10 cellular contexts compared by ENCODE assay signal in genomic region chr1:64915381-64916274, GRCh38. TPM values are rescaled to one million over a fixed set of nuclear protein-coding genes. Genes with fewer than 3 reads are reported as not detected.
DNase-seq lines count a peak whose midpoint lies in the region; ATAC-seq, FAIRE-seq and TF ChIP-seq lines count a peak whose summit lies in the region.
"Had no signal": no experiment of that assay in that cellular context is flagged by ENCODE, and none has a peak within 500 bp of the region (broad histone marks: within the 10 kb centered on the region; RNA-seq: fewer than 3 reads in every experiment).

No MANE protein-coding gene starts in this region.

- H3K4me2 ChIP-seq in A549: peak overlapping the region; percentile 95
- H3K4me2 ChIP-seq in IMR-90 (ENCODE audit: low read depth, low read length): peak overlapping the region; percentile 13; the same call in 1 of the 2 replicates
- no peak overlapping the region for H3K4me2 ChIP-seq in mammary epithelial cell (ENCODE audit: insufficient read depth, low read depth, low read length)

- no peak overlapping the region for H3K18ac ChIP-seq in IMR-90 (ENCODE audit: low read depth, low read length)

- H3K4me1 ChIP-seq in A549 (peaks cover 84% of the 10 kb centered on the region), IMR-90 (ENCODE audit: control insufficient read depth, insufficient read depth, low read length) (peaks cover 18% of the 10 kb centered on the region), mammary epithelial cell (ENCODE audit: insufficient read depth, low read length) (peaks cover 35% of the 10 kb centered on the region), right lobe of liver (peaks cover 0 to 72% (median 22%) of the 10 kb centered on the region in 4 donors)

- TF ChIP-seq RAD21 in A549 (conservative IDR thresholded peaks at IDR 0.05 in 1 of 2, IDR thresholded peaks at IDR 0.05 in 1 of 2) (peak; percentile 30 to 47; a peak in 2 of 5 replicates), IMR-90 (IDR thresholded peaks at IDR 0.05; ENCODE audit: low read length) (no peak)

- ATAC-seq in A549: peak; percentile 79 to 85
- ATAC-seq in IMR-90 (ENCODE audit: low read depth): peak; percentile 63
- ATAC-seq in right lobe of liver: peak; percentile 86 to 91 (median 90)
- ATAC-seq in GM19328 (IDR thresholded peaks at IDR 0.05; ENCODE audit: unreplicated experiment): no peak
- no peak for ATAC-seq in GM18868 (IDR thresholded peaks at IDR 0.05; ENCODE audit: unreplicated experiment)

- intact Hi-C loops in IMR-90 (cut with micrococcal nuclease) (loop anchor here (2.0 kb wide), 2 partner anchors 17 to 49 kb away; no protein-coding TSS in a partner anchor), mammary epithelial cell (cut with micrococcal nuclease) (loop anchor here (5.0 kb wide), 1 partner anchor 52 kb away; the partner anchor contains the start of gene JAK1), right lobe of liver (cut with DNase I) (no loop called here)

- 0 out of 2 replicates have a peak overlapping the region, but pooled peaks have one; percentile 30 for H2BK120ac ChIP-seq in IMR-90 (ENCODE audit: low read depth, low read length)

- H2AFZ ChIP-seq in IMR-90 (replicated peaks; ENCODE audit: low read length, poor library complexity) (peak overlapping the region; percentile 56), mammary epithelial cell (ENCODE audit: low read depth, low read length) (no peak overlapping the region)

- H4K5ac ChIP-seq in IMR-90 (ENCODE audit: low read depth, low read length): no peak overlapping the region

- dilution Hi-C loops in IMR-90 (cut with HindIII; ENCODE audit: low sequenced_read_pairs, unreplicated experiment) (no loop called here), mammary epithelial cell (cut with HindIII; ENCODE audit: low sequenced_read_pairs) (no loop called here)

- 0 out of 3 replicates have a peak overlapping the region, but pooled peaks have one; percentile 52 for H2BK15ac ChIP-seq in IMR-90 (ENCODE audit: low read depth, low read length)

- peak; percentile 81 to 96 for DNase-seq in A549 (ENCODE audit: low read depth in 1 of 2, low spot score in 1 of 2)
- peak; percentile 94 for DNase-seq in IMR-90
- peak; percentile 85 for DNase-seq in mammary epithelial cell
- DNase-seq in right lobe of liver: peak; percentile 45 to 82 (median 73)
- no peak for DNase-seq in NCI-H748 (lab: John Stamatoyannopoulos, UW; ENCODE audit: unreplicated experiment)
- no peak for DNase-seq in GM10248 (ENCODE audit: extremely low spot score)
- DNase-seq: midbrain had no signal

- TF ChIP-seq CTCF in A549 (IDR thresholded peaks at IDR 0.05) (no peak), IMR-90 (conservative IDR thresholded peaks at IDR 0.05; ENCODE audit: low read depth, low read length) (no peak), mammary epithelial cell (conservative IDR thresholded peaks at IDR 0.05 in 1 of 2, IDR thresholded peaks at IDR 0.05 in 1 of 2; ENCODE audit: extremely low read depth in 1 of 2, insufficient read depth in 1 of 2, low read depth in 1 of 2, low read length in 2 of 2) (no peak), right lobe of liver (IDR thresholded peaks at IDR 0.05) (no peak), GM10248 (IDR thresholded peaks at IDR 0.05; ENCODE audit: control extremely low read depth, extremely low read depth, low read depth, missing control alignments) (no peak)

- no peak overlapping the region for H2AK9ac ChIP-seq in IMR-90 (replicated peaks; ENCODE audit: low read depth, low read length, poor library complexity)

- TF ChIP-seq POLR2A in A549 (IDR thresholded peaks at IDR 0.05; ENCODE audit: low read length) (no peak), IMR-90 (IDR thresholded peaks at IDR 0.05; ENCODE audit: low read depth, low read length) (no peak; the same call in 1 of the 2 replicates), right lobe of liver (IDR thresholded peaks at IDR 0.05) (no peak)

- no peak overlapping the region for H4K91ac ChIP-seq in IMR-90 (ENCODE audit: insufficient read depth, low read depth, low read length)

- H2BK20ac ChIP-seq in IMR-90 (ENCODE audit: low read depth, low read length): peak overlapping the region; percentile 14; the same call in 1 of the 2 replicates

- H4K20me1 ChIP-seq in IMR-90 (ENCODE audit: insufficient read depth, low read length): peaks cover 54% of the 10 kb centered on the region
- H4K20me1 ChIP-seq in mammary epithelial cell (ENCODE audit: insufficient read depth, low read length): no peaks in the 10 kb centered on the region

- no peak overlapping the region for H3K9ac ChIP-seq in IMR-90 (ENCODE audit: low read depth, low read length)
- no peak overlapping the region for H3K9ac ChIP-seq in mammary epithelial cell (ENCODE audit: insufficient read depth, low read length)

- POLR2A ChIA-PET in A549 (lab: Yijun Ruan, JAX): interaction anchor here (1.4 kb wide), 1 partner anchor 17 kb away, joined by 12 read pairs; no protein-coding TSS in a partner anchor
- POLR2A ChIA-PET in IMR-90 (lab: Charles Lee; ENCODE audit: unreplicated experiment): no interaction called here
- POLR2A ChIA-PET in GM10248 (lab: Yijun Ruan, JAX): no interaction called here

- peaks cover 22 to 75% of the 10 kb centered on the region in 2 experiments for H3K79me1 ChIP-seq in IMR-90 (ENCODE audit: low read depth in 1 of 2, low read length in 2 of 2)

- no peak overlapping the region for H3K56ac ChIP-seq in IMR-90 (ENCODE audit: extremely low read depth, insufficient read depth, low read length)

- H3K9me3 ChIP-seq in A549: no peaks in the 10 kb centered on the region
- H3K9me3 ChIP-seq in IMR-90 (ENCODE audit: control insufficient read depth, insufficient read depth, low read length): no peaks in the 10 kb centered on the region
- H3K9me3 ChIP-seq in mammary epithelial cell (replicated peaks; ENCODE audit: insufficient read depth, low read length): no peaks in the 10 kb centered on the region
- no peaks in the 10 kb centered on the region for H3K9me3 ChIP-seq in right lobe of liver
- H3K9me3 ChIP-seq: ascending aorta had no signal

- CTCF ChIA-PET in A549 (lab: Yijun Ruan, JAX) (interaction anchor here (0.8 to 1.7 kb wide), 4 partner anchors 17 to 51 kb away, joined by 3 to 4 read pairs (median 4); partner anchors contain the start of gene JAK1), IMR-90 (lab: Yijun Ruan, JAX) (interaction anchor here (0.6 kb wide), 1 partner anchor 13 kb away, joined by 3 read pairs; no protein-coding TSS in a partner anchor), mammary epithelial cell (lab: Charles Lee; ENCODE audit: low non-redundant PET) (no interaction called here), GM10248 (lab: Yijun Ruan, JAX) (interaction anchor here (1.2 to 9.8 kb wide), 5 partner anchors 11 to 33 kb away, joined by 3 to 48 read pairs (median 3); no protein-coding TSS in a partner anchor)

- H3K9me1 ChIP-seq in IMR-90 (ENCODE audit: insufficient read depth, low read length): peaks cover 23% of the 10 kb centered on the region

- H3K79me2 ChIP-seq in mammary epithelial cell (ENCODE audit: insufficient read depth, low read length): peaks cover 73% of the 10 kb centered on the region

- peak overlapping the region; percentile 80; the same call in 1 of the 2 replicates for H2AK5ac ChIP-seq in IMR-90 (ENCODE audit: low read depth, low read length)

- peak overlapping the region; percentile 83 to 93 for H3K27ac ChIP-seq in A549
- no peak overlapping the region for H3K27ac ChIP-seq in IMR-90 (ENCODE audit: insufficient read depth, low read length)
- H3K27ac ChIP-seq in mammary epithelial cell (ENCODE audit: insufficient read depth, low read depth, low read length): peak overlapping the region; percentile 45
- H3K27ac ChIP-seq in right lobe of liver: peak overlapping the region; percentile 31 to 74 (median 56)
- H3K27ac ChIP-seq: ascending aorta had no signal

- WGBS in A549 (ENCODE audit: missing lambda C conversion rate): 7% methylated on average over 8 of the region's 9 CpGs
- no CpG with 5 or more reads among the region's 9 CpGs for WGBS in IMR-90 (ENCODE audit: extremely low coverage in 2 of 2, insufficient read length in 1 of 2), 2 experiments
- 56% methylated on average over 9 of the region's 9 CpGs for WGBS in mammary epithelial cell (ENCODE audit: low coverage, missing lambda C conversion rate)
- WGBS in right lobe of liver (ENCODE audit: insufficient coverage, low coverage, low lambda C conversion rate, missing lambda C conversion rate): 45% methylated on average over 9 of the region's 9 CpGs

- no peaks in the 10 kb centered on the region for H3K36me3 ChIP-seq in IMR-90 (ENCODE audit: control insufficient read depth, insufficient read depth, low read length)
- H3K36me3 ChIP-seq in mammary epithelial cell (ENCODE audit: insufficient read depth, low read length): no peaks in the 10 kb centered on the region
- no peaks in the 10 kb centered on the region for H3K36me3 ChIP-seq in right lobe of liver
- H3K36me3 ChIP-seq: ascending aorta had no signal

- in situ Hi-C loops in IMR-90 (cut with MboI; ENCODE audit: low sequenced_read_pairs): no loop called here
- in situ Hi-C loops in mammary epithelial cell (cut with MboI; ENCODE audit: low sequenced_read_pairs in 2 of 2): no loop called here

- peak; percentile 46 for FAIRE-seq in A549 (lab: Jason Lieb, UNC)

- H3K14ac ChIP-seq in IMR-90 (replicated peaks; ENCODE audit: low read depth, low read length): 0 out of 2 replicates have a peak overlapping the region, but pooled peaks have one; percentile 1

- peak; percentile 90 to 92; a peak in 4 of 5 replicates for TF ChIP-seq EP300 in A549 (IDR thresholded peaks at IDR 0.05)

- H4K8ac ChIP-seq in IMR-90 (ENCODE audit: low read depth in 2 of 2, low read length in 2 of 2): no peak overlapping the region

- peak overlapping the region; percentile 31; the same call in 1 of the 2 replicates for H3K4ac ChIP-seq in IMR-90 (ENCODE audit: low read depth, low read length)

- peak overlapping the region; percentile 21; the same call in 2 of the 3 replicates for H3K4me3 ChIP-seq in A549
- H3K4me3 ChIP-seq in IMR-90 (ENCODE audit: insufficient read depth, low read depth, low read length): no peak overlapping the region
- no peak overlapping the region for H3K4me3 ChIP-seq in mammary epithelial cell (replicated peaks in 1 of 3; ENCODE audit: insufficient read depth in 1 of 3, low read depth in 2 of 3, low read length in 3 of 3)
- H3K4me3 ChIP-seq in right lobe of liver: no peak overlapping the region
- H3K4me3 ChIP-seq: ascending aorta had no signal

- no peak overlapping the region for H2BK5ac ChIP-seq in IMR-90 (ENCODE audit: low read depth, low read length, poor library complexity, severe bottlenecking)

- BruUV-seq in IMR-90 (replicated peaks; lab: Mats Ljungman, UMichigan) (no TSS peak), mammary epithelial cell (replicated peaks; lab: Mats Ljungman, UMichigan) (no TSS peak)

- H3K27me3 ChIP-seq in IMR-90 (ENCODE audit: control insufficient read depth, insufficient read depth, low read length): no peaks in the 10 kb centered on the region
- no peaks in the 10 kb centered on the region for H3K27me3 ChIP-seq in mammary epithelial cell (ENCODE audit: insufficient read depth, low read length)
- no peaks in the 10 kb centered on the region for H3K27me3 ChIP-seq in right lobe of liver
- H3K27me3 ChIP-seq: ascending aorta had no signal

- H3K23ac ChIP-seq in IMR-90 (ENCODE audit: low read depth, low read length): peak overlapping the region; percentile 64; the same call in 1 of the 2 replicates

RNA-seq across cellular contexts. Expression of gene JAK1, which starts 50.7 kb away (rescaled TPM):
- polyA plus RNA-seq in A549 (2011; rRNA removed) (156 and 159 TPM in 2 replicates), A549 (2017; fragmentation: RNase III; extraction: RNeasy Plus Mini Kit Qiagen cat#74134 plus additional on column Dnase treatment) (110 to 123 TPM (median 114 TPM) in 3 replicates), IMR-90 (2012; rRNA removed) (61.6 and 76.9 TPM in 2 replicates), mammary epithelial cell (41.4 TPM)
- 70.5 and 85.3 TPM in 2 replicates for polyA plus RNA-seq in A549 (2012; cell fraction: cytosol; rRNA removed)
- 54.7 and 109 TPM in 2 replicates for polyA plus RNA-seq in A549 (2012; cell fraction: nucleus; rRNA removed)
- 197 and 200 TPM in 2 replicates for polyA minus RNA-seq in A549 (2011; rRNA and poly(A)+ RNA removed)
- total RNA-seq in IMR-90 (2012; rRNA removed) (101 and 103 TPM in 2 replicates), mammary epithelial cell (100 to 1,000 TPM in 1 of 2 donors, 10 to 100 TPM in 1; 74.9 to 125 TPM), right lobe of liver (10 to 100 TPM; 48.0 to 71.6 (median 66.5) TPM)
- 27.1 and 56.2 TPM in 2 replicates for polyA plus RNA-seq in IMR-90 (2012; cell fraction: cytosol; rRNA removed)
- polyA plus RNA-seq in IMR-90 (2012; cell fraction: nucleus; rRNA removed; ENCODE audit: low replicate concordance): 24.6 and 68.2 TPM in 2 replicates
- 87.6 TPM for polyA minus RNA-seq in mammary epithelial cell

Comparison
In these comparisons a context has a peak if more than half of its experiments do, and no peak if none do; other contexts are left out.
1. ATAC-seq: peak in A549 (2 of 2), IMR-90 (single experiment) and right lobe of liver (4 of 4); none in GM19328 (single experiment) and GM18868 (single experiment).
2. DNase-seq: peak in A549 (2 of 2), IMR-90 (single experiment), mammary epithelial cell (single experiment) and right lobe of liver (3 of 3); none in NCI-H748 (single experiment) and GM10248 (single experiment).
3. intact Hi-C loops: an anchor here in IMR-90 (2.0 kb wide) and mammary epithelial cell (5.0 kb wide); none called in right lobe of liver.